Comparison of ENCODE assay signal across 14 cellular contexts in genomic region chr4:122898370-122899150, GRCh38. TPM values are rescaled to one million over a fixed set of nuclear protein-coding genes. Genes with fewer than 3 reads are reported as not detected.
DNase-seq lines count a peak whose midpoint lies in the region; ATAC-seq and TF ChIP-seq lines count a peak whose summit lies in the region.
"Had no signal": no experiment of that assay in that cellular context is flagged by ENCODE, and none has a peak within 500 bp of the region (broad histone marks: within the 10 kb centered on the region; RNA-seq: fewer than 3 reads in every experiment).

No MANE protein-coding gene starts in this region.

- DNase-seq in 8988T = peak; percentile 10
- DNase-seq in HFFc6 = peak; percentile 88
- DNase-seq in astrocyte of the hippocampus (ENCODE audit: low read depth, low spot score) = peak; percentile 95
- DNase-seq in kidney epithelial cell (ENCODE audit: low read depth) = peak; percentile 84
- no peak for DNase-seq in activated CD4-positive, CD25-positive, alpha-beta regulatory T cell treated with anti-CD3 and anti-CD28 coated beads, Interleukin-2, amount 50 U/mL, for 72 hours
- DNase-seq in effector memory CD4-positive, alpha-beta T cell = no peak
- no peak for DNase-seq in NCI-H1092 (lab: John Stamatoyannopoulos, UW)
- DNase-seq: NCI-H524, T-helper 9 cell, upper lobe of left lung had no signal

- H3K4me1 ChIP-seq in effector memory CD4-positive, alpha-beta T cell (ENCODE audit: control insufficient read depth, insufficient read depth, low read length, poor library complexity, severe bottlenecking) = no peaks in the 10 kb centered on the region
- H3K4me1 ChIP-seq: upper lobe of left lung had no signal

- peaks cover 98% of the 10 kb centered on the region for H3K4me1 Mint-ChIP-seq in HFFc6 (ENCODE audit: low read depth)
- H3K4me1 Mint-ChIP-seq: activated T-helper 17 cell treated with anti-CD3 and anti-CD28 coated beads, Interleukin-2, amount 50 U/mL, for 72 hours; memory B cell had no signal

- H3K9me3 Mint-ChIP-seq in HFFc6 = peaks cover 11% of the 10 kb centered on the region; the same call in 1 of the 2 replicates
- H3K9me3 Mint-ChIP-seq: activated T-helper 17 cell treated with anti-CD3 and anti-CD28 coated beads, Interleukin-2, amount 50 U/mL, for 72 hours; memory B cell had no signal

- peak overlapping the region; percentile 74 for H3K4me3 Mint-ChIP-seq in HFFc6
- H3K4me3 Mint-ChIP-seq: activated T-helper 17 cell treated with anti-CD3 and anti-CD28 coated beads, Interleukin-2, amount 50 U/mL, for 72 hours; memory B cell had no signal

- H3K27ac ChIP-seq in effector memory CD4-positive, alpha-beta T cell (ENCODE audit: insufficient read depth, low read length, poor library complexity, severe bottlenecking) = no peak overlapping the region
- H3K27ac ChIP-seq: C4-2B had no signal

- no peak overlapping the region for H3K4me3 ChIP-seq in kidney epithelial cell (ENCODE audit: low read depth, low read length)
- no peak overlapping the region for H3K4me3 ChIP-seq in effector memory CD4-positive, alpha-beta T cell (ENCODE audit: insufficient read depth, low read depth, low read length, poor library complexity, severe bottlenecking)
- H3K4me3 ChIP-seq: upper lobe of left lung had no signal

- no peaks in the 10 kb centered on the region for H3K27me3 ChIP-seq in kidney epithelial cell (ENCODE audit: control insufficient read depth, insufficient read depth, low read length)
- no peaks in the 10 kb centered on the region for H3K27me3 ChIP-seq in effector memory CD4-positive, alpha-beta T cell (replicated peaks; ENCODE audit: control insufficient read depth, insufficient read depth, low read length, poor library complexity, severe bottlenecking)
- H3K27me3 ChIP-seq: upper lobe of left lung had no signal

- TF ChIP-seq CTCF in HFFc6 (IDR thresholded peaks at IDR 0.05) = no peak
- TF ChIP-seq CTCF in kidney epithelial cell (IDR thresholded peaks at IDR 0.05; ENCODE audit: insufficient read depth, low read length, poor library complexity, severe bottlenecking) = no peak

- H3K27ac Mint-ChIP-seq in HFFc6 = peak overlapping the region; percentile 81
- H3K27ac Mint-ChIP-seq: activated T-helper 17 cell treated with anti-CD3 and anti-CD28 coated beads, Interleukin-2, amount 50 U/mL, for 72 hours; memory B cell had no signal

- no peak for ATAC-seq in HG03342 (IDR thresholded peaks at IDR 0.05; ENCODE audit: unreplicated experiment)
- ATAC-seq: activated T-helper 17 cell treated with anti-CD3 and anti-CD28 coated beads, Interleukin-2, amount 50 U/mL, for 72 hours had no signal

- H3K36me3 Mint-ChIP-seq in HFFc6 (ENCODE audit: low read depth) = peaks cover 49% of the 10 kb centered on the region

- H3K9me3 ChIP-seq in effector memory CD4-positive, alpha-beta T cell (ENCODE audit: control insufficient read depth, low read length) = no peaks in the 10 kb centered on the region
- H3K9me3 ChIP-seq: upper lobe of left lung had no signal

- peaks cover 32% of the 10 kb centered on the region for H3K27me3 Mint-ChIP-seq in HFFc6 (ENCODE audit: insufficient read depth)
- H3K27me3 Mint-ChIP-seq: activated T-helper 17 cell treated with anti-CD3 and anti-CD28 coated beads, Interleukin-2, amount 50 U/mL, for 72 hours; memory B cell had no signal

- H3K36me3 ChIP-seq in kidney epithelial cell (ENCODE audit: control insufficient read depth, insufficient read depth, low read length) = no peaks in the 10 kb centered on the region
- H3K36me3 ChIP-seq in effector memory CD4-positive, alpha-beta T cell (ENCODE audit: control insufficient read depth, insufficient read depth, low read length) = no peaks in the 10 kb centered on the region
- H3K36me3 ChIP-seq: upper lobe of left lung had no signal

RNA-seq across cellular contexts. Expression of gene NUDT6, which starts 23.8 kb away (rescaled TPM):
- total RNA-seq in HFFc6 (2021; fragmentation: NEBNext Ultra II Directional; extraction: Animal tissue kit (Norgen Biotek cat#: 25700)) = 1 to 10 TPM; 1.9 to 4.4 (median 3.5) TPM
- total RNA-seq in kidney epithelial cell = 9.7 and 10.0 TPM in 2 replicates

Comparison
In these comparisons a context has a peak if more than half of its experiments do, and no peak if none do; other contexts are left out.
1. DNase-seq: peak in 8988T (single experiment), HFFc6 (single experiment), astrocyte of the hippocampus (single experiment) and kidney epithelial cell (single experiment); none in activated CD4-positive, CD25-positive, alpha-beta regulatory T cell treated with anti-CD3 and anti-CD28 coated beads, Interleukin-2, amount 50 U/mL, for 72 hours (single experiment), effector memory CD4-positive, alpha-beta T cell (0 of 3) and NCI-H1092 (single experiment).